1 cellular context compared by ENCODE assay signal in genomic region chr18:74266161-74266560, GRCh38.
TF ChIP-seq lines count a peak whose summit lies in the region.

No MANE protein-coding gene starts in this region.

TF ChIP-seq in HepG2, 621 proteins besides CTCF, POLR2A, EP300 and RAD21 (continued from another document and continues in another):
- TF ChIP-seq BCL3 (CRISPR knock-in tag; IDR thresholded peaks at IDR 0.05) (no peak), SKIL (CRISPR knock-in tag; IDR thresholded peaks at IDR 0.05; ENCODE audit: borderline replicate concordance) (no peak), ADNP (CRISPR knock-in tag; IDR thresholded peaks at IDR 0.05) (no peak), NRL (CRISPR knock-in tag; IDR thresholded peaks at IDR 0.05; ENCODE audit: borderline replicate concordance) (no peak), TBL1XR1 (IDR thresholded peaks at IDR 0.05; ENCODE audit: borderline replicate concordance, low read length, partially characterized antibody) (no peak), SALL1 (CRISPR knock-in tag; IDR thresholded peaks at IDR 0.05) (peak; percentile 37; the same call in 1 of the 2 replicates), RCOR2 (CRISPR knock-in tag; IDR thresholded peaks at IDR 0.05) (no peak), FOXM1 (CRISPR knock-in tag; IDR thresholded peaks at IDR 0.05) (no peak), MIXL1 (CRISPR knock-in tag; IDR thresholded peaks at IDR 0.05) (peak; percentile 25; the same call in 1 of the 2 replicates), FOXA3 (CRISPR knock-in tag; IDR thresholded peaks at IDR 0.05) (peak; percentile 43; the same call in 1 of the 2 replicates), TBP (CRISPR knock-in tag; IDR thresholded peaks at IDR 0.05) (no peak), EHMT2 (IDR thresholded peaks at IDR 0.05; ENCODE audit: borderline replicate concordance, low read depth, low read length) (no peak), MTA3 (CRISPR knock-in tag; IDR thresholded peaks at IDR 0.05) (no peak), ZBTB8A (CRISPR knock-in tag; IDR thresholded peaks at IDR 0.05; ENCODE audit: borderline replicate concordance, low read depth) (no peak), DMAP1 (CRISPR knock-in tag; IDR thresholded peaks at IDR 0.05) (no peak), ZNF703 (CRISPR knock-in tag; IDR thresholded peaks at IDR 0.05; ENCODE audit: borderline replicate concordance) (no peak), ATM (IDR thresholded peaks at IDR 0.05; ENCODE audit: borderline replicate concordance) (no peak), ZNF749 (CRISPR knock-in tag; IDR thresholded peaks at IDR 0.05; ENCODE audit: borderline replicate concordance) (no peak), ZNF619 (CRISPR knock-in tag; IDR thresholded peaks at IDR 0.05) (no peak), ZFP90 (CRISPR knock-in tag; IDR thresholded peaks at IDR 0.05; ENCODE audit: borderline replicate concordance) (no peak), ATF7-NPFF (CRISPR knock-in tag; IDR thresholded peaks at IDR 0.05; ENCODE audit: low read depth) (no peak), ZNF251 (CRISPR knock-in tag; IDR thresholded peaks at IDR 0.05) (no peak), MZF1 (CRISPR knock-in tag; IDR thresholded peaks at IDR 0.05; ENCODE audit: borderline replicate concordance) (no peak), HHEX (CRISPR knock-in tag; IDR thresholded peaks at IDR 0.05) (no peak), HOMEZ (CRISPR knock-in tag; IDR thresholded peaks at IDR 0.05; ENCODE audit: low read depth) (peak; percentile 88), NFE2L1 (CRISPR knock-in tag; IDR thresholded peaks at IDR 0.05; ENCODE audit: borderline replicate concordance) (no peak), SOX13 (IDR thresholded peaks at IDR 0.05) (no peak), SOX13 (CRISPR knock-in tag; conservative IDR thresholded peaks at IDR 0.05 in 1 of 2, IDR thresholded peaks at IDR 0.05 in 1 of 2) (0 out of 4 replicates have a peak, but pooled peaks of 1 of the 2 experiments have one; percentile 7), MED1 (CRISPR knock-in tag; IDR thresholded peaks at IDR 0.05) (peak; percentile 65), ZNF256 (CRISPR knock-in tag; conservative IDR thresholded peaks at IDR 0.05) (no peak), ZNF260 (CRISPR knock-in tag; IDR thresholded peaks at IDR 0.05; ENCODE audit: borderline replicate concordance, low read depth) (no peak), KAT8 (CRISPR knock-in tag; IDR thresholded peaks at IDR 0.05) (0 out of 2 replicates have a peak, but pooled peaks have one; percentile 22), EEA1 (CRISPR knock-in tag; IDR thresholded peaks at IDR 0.05; ENCODE audit: borderline replicate concordance) (no peak), KAT7 (CRISPR knock-in tag; IDR thresholded peaks at IDR 0.05; ENCODE audit: borderline replicate concordance) (no peak; the same call in 1 of the 2 replicates), NR2C2 (CRISPR knock-in tag; IDR thresholded peaks at IDR 0.05; ENCODE audit: borderline replicate concordance) (no peak), ZNF564 (CRISPR knock-in tag; IDR thresholded peaks at IDR 0.05) (no peak), PRMT3 (CRISPR knock-in tag; IDR thresholded peaks at IDR 0.05; ENCODE audit: borderline replicate concordance, low read depth) (no peak), NR2F2 (IDR thresholded peaks at IDR 0.05; ENCODE audit: borderline replicate concordance, low read depth) (no peak), SSRP1 (CRISPR knock-in tag; IDR thresholded peaks at IDR 0.05) (no peak), ZNF850 (CRISPR knock-in tag; conservative IDR thresholded peaks at IDR 0.05) (no peak), RARA (CRISPR knock-in tag; IDR thresholded peaks at IDR 0.05) (peak; percentile 35; the same call in 1 of the 2 replicates), ZBTB25 (CRISPR knock-in tag; IDR thresholded peaks at IDR 0.05) (no peak), ZNF607 (CRISPR knock-in tag; IDR thresholded peaks at IDR 0.05; ENCODE audit: borderline replicate concordance) (no peak), THYN1 (CRISPR knock-in tag; IDR thresholded peaks at IDR 0.05; ENCODE audit: borderline replicate concordance, low read depth) (0 out of 2 replicates have a peak, but pooled peaks have one; percentile 42), ZNF556 (CRISPR knock-in tag; IDR thresholded peaks at IDR 0.05; ENCODE audit: borderline replicate concordance) (no peak), HNRNPL (IDR thresholded peaks at IDR 0.05; ENCODE audit: low read depth, low read length) (no peak)
- TF ChIP-seq, protein P1, sequence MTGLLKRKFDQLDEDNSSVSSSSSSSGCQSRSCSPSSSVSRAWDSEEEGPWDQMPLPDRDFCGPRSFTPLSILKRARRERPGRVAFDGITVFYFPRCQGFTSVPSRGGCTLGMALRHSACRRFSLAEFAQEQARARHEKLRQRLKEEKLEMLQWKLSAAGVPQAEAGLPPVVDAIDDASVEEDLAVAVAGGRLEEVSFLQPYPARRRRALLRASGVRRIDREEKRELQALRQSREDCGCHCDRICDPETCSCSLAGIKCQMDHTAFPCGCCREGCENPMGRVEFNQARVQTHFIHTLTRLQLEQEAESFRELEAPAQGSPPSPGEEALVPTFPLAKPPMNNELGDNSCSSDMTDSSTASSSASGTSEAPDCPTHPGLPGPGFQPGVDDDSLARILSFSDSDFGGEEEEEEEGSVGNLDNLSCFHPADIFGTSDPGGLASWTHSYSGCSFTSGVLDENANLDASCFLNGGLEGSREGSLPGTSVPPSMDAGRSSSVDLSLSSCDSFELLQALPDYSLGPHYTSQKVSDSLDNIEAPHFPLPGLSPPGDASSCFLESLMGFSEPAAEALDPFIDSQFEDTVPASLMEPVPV (CRISPR knock-in tag; IDR thresholded peaks at IDR 0.05) = no peak
- TF ChIP-seq, protein P2, sequence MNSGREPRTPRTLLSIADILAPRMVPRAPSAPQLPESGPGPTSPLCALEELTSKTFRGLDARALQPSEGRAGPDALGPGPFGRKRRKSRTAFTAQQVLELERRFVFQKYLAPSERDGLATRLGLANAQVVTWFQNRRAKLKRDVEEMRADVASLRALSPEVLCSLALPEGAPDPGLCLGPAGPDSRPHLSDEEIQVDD (CRISPR knock-in tag; IDR thresholded peaks at IDR 0.05; ENCODE audit: borderline replicate concordance) = no peak
- TF ChIP-seq, protein P3, sequence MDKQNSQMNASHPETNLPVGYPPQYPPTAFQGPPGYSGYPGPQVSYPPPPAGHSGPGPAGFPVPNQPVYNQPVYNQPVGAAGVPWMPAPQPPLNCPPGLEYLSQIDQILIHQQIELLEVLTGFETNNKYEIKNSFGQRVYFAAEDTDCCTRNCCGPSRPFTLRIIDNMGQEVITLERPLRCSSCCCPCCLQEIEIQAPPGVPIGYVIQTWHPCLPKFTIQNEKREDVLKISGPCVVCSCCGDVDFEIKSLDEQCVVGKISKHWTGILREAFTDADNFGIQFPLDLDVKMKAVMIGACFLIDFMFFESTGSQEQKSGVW (CRISPR knock-in tag; IDR thresholded peaks at IDR 0.05; ENCODE audit: borderline replicate concordance) = no peak
- TF ChIP-seq, protein P4, sequence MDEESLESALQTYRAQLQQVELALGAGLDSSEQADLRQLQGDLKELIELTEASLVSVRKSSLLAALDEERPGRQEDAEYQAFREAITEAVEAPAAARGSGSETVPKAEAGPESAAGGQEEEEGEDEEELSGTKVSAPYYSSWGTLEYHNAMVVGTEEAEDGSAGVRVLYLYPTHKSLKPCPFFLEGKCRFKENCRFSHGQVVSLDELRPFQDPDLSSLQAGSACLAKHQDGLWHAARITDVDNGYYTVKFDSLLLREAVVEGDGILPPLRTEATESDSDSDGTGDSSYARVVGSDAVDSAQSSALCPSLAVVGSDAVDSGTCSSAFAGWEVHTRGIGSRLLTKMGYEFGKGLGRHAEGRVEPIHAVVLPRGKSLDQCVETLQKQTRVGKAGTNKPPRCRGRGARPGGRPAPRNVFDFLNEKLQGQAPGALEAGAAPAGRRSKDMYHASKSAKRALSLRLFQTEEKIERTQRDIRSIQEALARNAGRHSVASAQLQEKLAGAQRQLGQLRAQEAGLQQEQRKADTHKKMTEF (CRISPR knock-in tag; IDR thresholded peaks at IDR 0.05) = peak; percentile 50; the same call in 1 of the 2 replicates
- TF ChIP-seq, protein P5, sequence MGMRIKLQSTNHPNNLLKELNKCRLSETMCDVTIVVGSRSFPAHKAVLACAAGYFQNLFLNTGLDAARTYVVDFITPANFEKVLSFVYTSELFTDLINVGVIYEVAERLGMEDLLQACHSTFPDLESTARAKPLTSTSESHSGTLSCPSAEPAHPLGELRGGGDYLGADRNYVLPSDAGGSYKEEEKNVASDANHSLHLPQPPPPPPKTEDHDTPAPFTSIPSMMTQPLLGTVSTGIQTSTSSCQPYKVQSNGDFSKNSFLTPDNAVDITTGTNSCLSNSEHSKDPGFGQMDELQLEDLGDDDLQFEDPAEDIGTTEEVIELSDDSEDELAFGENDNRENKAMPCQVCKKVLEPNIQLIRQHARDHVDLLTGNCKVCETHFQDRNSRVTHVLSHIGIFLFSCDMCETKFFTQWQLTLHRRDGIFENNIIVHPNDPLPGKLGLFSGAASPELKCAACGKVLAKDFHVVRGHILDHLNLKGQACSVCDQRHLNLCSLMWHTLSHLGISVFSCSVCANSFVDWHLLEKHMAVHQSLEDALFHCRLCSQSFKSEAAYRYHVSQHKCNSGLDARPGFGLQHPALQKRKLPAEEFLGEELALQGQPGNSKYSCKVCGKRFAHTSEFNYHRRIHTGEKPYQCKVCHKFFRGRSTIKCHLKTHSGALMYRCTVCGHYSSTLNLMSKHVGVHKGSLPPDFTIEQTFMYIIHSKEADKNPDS (CRISPR knock-in tag; IDR thresholded peaks at IDR 0.05) = 0 out of 2 replicates have a peak, but pooled peaks have one; percentile 39
- TF ChIP-seq, protein P6, sequence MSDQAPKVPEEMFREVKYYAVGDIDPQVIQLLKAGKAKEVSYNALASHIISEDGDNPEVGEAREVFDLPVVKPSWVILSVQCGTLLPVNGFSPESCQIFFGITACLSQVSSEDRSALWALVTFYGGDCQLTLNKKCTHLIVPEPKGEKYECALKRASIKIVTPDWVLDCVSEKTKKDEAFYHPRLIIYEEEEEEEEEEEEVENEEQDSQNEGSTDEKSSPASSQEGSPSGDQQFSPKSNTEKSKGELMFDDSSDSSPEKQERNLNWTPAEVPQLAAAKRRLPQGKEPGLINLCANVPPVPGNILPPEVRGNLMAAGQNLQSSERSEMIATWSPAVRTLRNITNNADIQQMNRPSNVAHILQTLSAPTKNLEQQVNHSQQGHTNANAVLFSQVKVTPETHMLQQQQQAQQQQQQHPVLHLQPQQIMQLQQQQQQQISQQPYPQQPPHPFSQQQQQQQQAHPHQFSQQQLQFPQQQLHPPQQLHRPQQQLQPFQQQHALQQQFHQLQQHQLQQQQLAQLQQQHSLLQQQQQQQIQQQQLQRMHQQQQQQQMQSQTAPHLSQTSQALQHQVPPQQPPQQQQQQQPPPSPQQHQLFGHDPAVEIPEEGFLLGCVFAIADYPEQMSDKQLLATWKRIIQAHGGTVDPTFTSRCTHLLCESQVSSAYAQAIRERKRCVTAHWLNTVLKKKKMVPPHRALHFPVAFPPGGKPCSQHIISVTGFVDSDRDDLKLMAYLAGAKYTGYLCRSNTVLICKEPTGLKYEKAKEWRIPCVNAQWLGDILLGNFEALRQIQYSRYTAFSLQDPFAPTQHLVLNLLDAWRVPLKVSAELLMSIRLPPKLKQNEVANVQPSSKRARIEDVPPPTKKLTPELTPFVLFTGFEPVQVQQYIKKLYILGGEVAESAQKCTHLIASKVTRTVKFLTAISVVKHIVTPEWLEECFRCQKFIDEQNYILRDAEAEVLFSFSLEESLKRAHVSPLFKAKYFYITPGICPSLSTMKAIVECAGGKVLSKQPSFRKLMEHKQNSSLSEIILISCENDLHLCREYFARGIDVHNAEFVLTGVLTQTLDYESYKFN (CRISPR knock-in tag; conservative IDR thresholded peaks at IDR 0.05) = peak; percentile 84
- TF ChIP-seq, protein P7, sequence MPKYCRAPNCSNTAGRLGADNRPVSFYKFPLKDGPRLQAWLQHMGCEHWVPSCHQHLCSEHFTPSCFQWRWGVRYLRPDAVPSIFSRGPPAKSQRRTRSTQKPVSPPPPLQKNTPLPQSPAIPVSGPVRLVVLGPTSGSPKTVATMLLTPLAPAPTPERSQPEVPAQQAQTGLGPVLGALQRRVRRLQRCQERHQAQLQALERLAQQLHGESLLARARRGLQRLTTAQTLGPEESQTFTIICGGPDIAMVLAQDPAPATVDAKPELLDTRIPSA (CRISPR knock-in tag; IDR thresholded peaks at IDR 0.05; ENCODE audit: borderline replicate concordance) = no peak
